29 cellular contexts compared by ENCODE assay signal in the genomic region with DNA sequence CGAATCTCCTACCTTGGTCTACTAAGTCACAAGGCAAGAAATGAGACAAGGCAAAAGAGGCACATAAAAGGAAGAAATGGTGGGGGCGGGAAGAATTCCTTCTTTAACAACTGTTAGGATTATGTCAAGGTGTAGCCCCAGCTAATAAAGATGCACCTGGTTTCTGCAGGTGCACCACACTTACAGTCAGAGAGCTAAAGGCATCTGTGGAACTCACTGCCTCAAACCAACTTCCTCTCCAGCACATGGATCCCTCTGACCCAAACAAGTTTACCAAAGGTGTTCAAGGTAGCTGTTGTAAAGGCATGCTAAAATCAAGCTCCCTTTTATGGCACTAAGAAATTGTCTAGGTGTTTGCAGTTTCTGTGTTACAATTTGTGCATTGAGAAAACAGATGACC.
"Had no signal": no experiment of that assay in that cellular context is flagged by ENCODE, and none has a peak within 500 bp of the region (broad histone marks: within the 10 kb centered on the region; RNA-seq: fewer than 3 reads in every experiment).

No MANE protein-coding gene starts in this region.

- H3K27ac Mint-ChIP-seq: activated naive CD4-positive, alpha-beta T cell treated with anti-CD3 and anti-CD28 coated beads for 36 hours; activated naive CD8-positive, alpha-beta T cell treated with anti-CD3 and anti-CD28 coated beads for 36 hours; stimulated activated memory B cell treated with anti-CD40 and anti-IgM and Interleukin-4, amounts not matched to agents 10 μg/mL and 1 μg/mL and 100 μg/mL, for 72 hours; stimulated activated naive CD8-positive, alpha-beta T cell treated with anti-CD3 and anti-CD28 coated beads, Interleukin-15, amount 100 ng/mL, for 72 hours; T-helper 2 cell treated with Interferon-gamma antibody and Interleukin-4, amounts not matched to agents 5 μg/mL and 100 μg/mL, for 36 hours; type B pancreatic cell had no signal

- FAIRE-seq: astrocyte, pancreas had no signal

- ATAC-seq: effector memory CD8-positive, alpha-beta T cell; lower lobe of right lung; pancreas; stimulated activated memory B cell treated with anti-CD40 and anti-IgM and Interleukin-4, amounts not matched to agents 10 μg/mL and 1 μg/mL and 100 μg/mL, for 72 hours; stimulated activated naive CD8-positive, alpha-beta T cell treated with anti-CD3 and anti-CD28 coated beads, Interleukin-15, amount 100 ng/mL, for 72 hours had no signal

- H3K4me2 ChIP-seq: smooth muscle cell had no signal

- H3K4me3 ChIP-seq: lower lobe of right lung, pancreas, prostate gland, smooth muscle cell had no signal

- H3K27me3 ChIP-seq: brain microvascular endothelial cell, pancreas had no signal

- H3K27ac ChIP-seq: brain microvascular endothelial cell, lower lobe of right lung, pancreas had no signal

- H3K36me3 Mint-ChIP-seq: stimulated activated memory B cell treated with anti-CD40 and anti-IgM and Interleukin-4, amounts not matched to agents 10 μg/mL and 1 μg/mL and 100 μg/mL, for 72 hours had no signal

- H3K4me3 Mint-ChIP-seq: activated naive CD4-positive, alpha-beta T cell treated with anti-CD3 and anti-CD28 coated beads for 36 hours; activated naive CD8-positive, alpha-beta T cell treated with anti-CD3 and anti-CD28 coated beads for 36 hours; effector memory CD8-positive, alpha-beta T cell; stimulated activated memory B cell treated with anti-CD40 and anti-IgM and Interleukin-4, amounts not matched to agents 10 μg/mL and 1 μg/mL and 100 μg/mL, for 72 hours; stimulated activated naive CD8-positive, alpha-beta T cell treated with anti-CD3 and anti-CD28 coated beads, Interleukin-15, amount 100 ng/mL, for 72 hours; T-helper 2 cell treated with Interferon-gamma antibody and Interleukin-4, amounts not matched to agents 5 μg/mL and 100 μg/mL, for 36 hours; type B pancreatic cell had no signal

- H3K4me1 ChIP-seq: prostate gland had no signal

- H3K9me3 Mint-ChIP-seq: activated naive CD4-positive, alpha-beta T cell treated with anti-CD3 and anti-CD28 coated beads for 36 hours; effector memory CD8-positive, alpha-beta T cell; stimulated activated memory B cell treated with anti-CD40 and anti-IgM and Interleukin-4, amounts not matched to agents 10 μg/mL and 1 μg/mL and 100 μg/mL, for 72 hours; stimulated activated naive CD8-positive, alpha-beta T cell treated with anti-CD3 and anti-CD28 coated beads, Interleukin-15, amount 100 ng/mL, for 72 hours had no signal

- DNase-seq: activated CD4-positive, alpha-beta T cell treated with anti-CD3 and anti-CD28 coated beads for 4 hours; activated CD4-positive, alpha-beta T cell treated with anti-CD3 and anti-CD28 coated beads, Interleukin-2, amount 50 U/mL, for 4 hours; activated CD8-positive, alpha-beta memory T cell treated with anti-CD3 and anti-CD28 coated beads for 24 hours; activated effector memory CD4-positive, alpha-beta T cell treated with Interleukin-2 at 50 U/mL for 16 hours; activated naive CD4-positive, alpha-beta T cell treated with anti-CD3 and anti-CD28 coated beads for 36 hours; activated naive CD8-positive, alpha-beta T cell treated with anti-CD3 and anti-CD28 coated beads for 36 hours; brain microvascular endothelial cell; cortex of kidney; effector memory CD8-positive, alpha-beta T cell; erythroblast; head of caudate nucleus; hippocampal formation; lower lobe of right lung; mesendoderm; nucleus accumbens; pancreas; retina; stimulated activated CD4-positive, alpha-beta T cell treated with anti-CD3 and anti-CD28 coated beads, Interleukin-1b, Interleukin-23, amount 100 ng/mL, for 48 hours; stimulated activated CD4-positive, alpha-beta T cell treated with anti-CD3 and anti-CD28 coated beads, Interleukin-4, amount 100 ng/mL, for 4 hours; stimulated activated CD8-positive, alpha-beta memory T cell treated with anti-CD3 and anti-CD28 coated beads, Interleukin-4, amount 100 ng/mL, for 48 hours; stimulated activated naive CD8-positive, alpha-beta T cell treated with anti-CD3 and anti-CD28 coated beads, Interleukin-15, amount 100 ng/mL, for 72 hours; substantia nigra; T-helper 1 cell had no signal

- H3K27me3 Mint-ChIP-seq: activated naive CD8-positive, alpha-beta T cell treated with anti-CD3 and anti-CD28 coated beads for 36 hours; effector memory CD8-positive, alpha-beta T cell; stimulated activated memory B cell treated with anti-CD40 and anti-IgM and Interleukin-4, amounts not matched to agents 10 μg/mL and 1 μg/mL and 100 μg/mL, for 72 hours; stimulated activated naive CD8-positive, alpha-beta T cell treated with anti-CD3 and anti-CD28 coated beads, Interleukin-15, amount 100 ng/mL, for 72 hours had no signal

- H3K36me3 ChIP-seq: brain microvascular endothelial cell, lower lobe of right lung, pancreas, prostate gland had no signal

- H3K4me1 Mint-ChIP-seq: activated naive CD8-positive, alpha-beta T cell treated with anti-CD3 and anti-CD28 coated beads for 36 hours; stimulated activated memory B cell treated with anti-CD40 and anti-IgM and Interleukin-4, amounts not matched to agents 10 μg/mL and 1 μg/mL and 100 μg/mL, for 72 hours; stimulated activated naive CD8-positive, alpha-beta T cell treated with anti-CD3 and anti-CD28 coated beads, Interleukin-15, amount 100 ng/mL, for 72 hours had no signal

- H3K9me3 ChIP-seq: lower lobe of right lung, pancreas, prostate gland had no signal
